Comparison of ENCODE assay signal across 8 cellular contexts in genomic region chr2:47403829-47404228, GRCh38. TPM values are rescaled to one million over a fixed set of nuclear protein-coding genes. Genes with fewer than 3 reads are reported as not detected.
DNase-seq lines count a peak whose midpoint lies in the region; ATAC-seq and TF ChIP-seq lines count a peak whose summit lies in the region.

No MANE protein-coding gene starts in this region.

- H3K4me3 ChIP-seq in BJ (ENCODE audit: low read depth, low read length) (peak overlapping the region; percentile 99), stomach smooth muscle (ENCODE audit: low read length in 2 of 2) (peak overlapping the region; percentile 75 to 95)

- H3K27me3 ChIP-seq in BJ (ENCODE audit: control insufficient read depth, insufficient read depth, low read length) (no peaks in the 10 kb centered on the region), stomach smooth muscle (ENCODE audit: control insufficient read depth in 1 of 2, insufficient read depth in 2 of 2, low read length in 2 of 2) (no peaks in the 10 kb centered on the region)

- CTCF ChIA-PET in BJ (lab: Yijun Ruan, JAX): interaction anchor here (1.5 to 2.1 kb wide), 2 partner anchors 15 to 69 kb away, joined by 4 to 6 read pairs; no protein-coding TSS in a partner anchor

- no peak for DNase-seq in BJ (ENCODE audit: low read depth)
- DNase-seq in HFFc6: no peak
- DNase-seq in iPS-NIHi7 (ENCODE audit: extremely low spot score): peak; percentile 10
- no peak for DNase-seq in SHP77 treated with DMSO at 0.1 percent for 48 hours (lab: John Stamatoyannopoulos, UW)
- DNase-seq in Kasumi-1 (lab: John Stamatoyannopoulos, UW): no peak

- POLR2A ChIA-PET in BJ (lab: Charles Lee): no interaction called here

- H3K27ac Mint-ChIP-seq in HFFc6: peak overlapping the region; percentile 22
- peak overlapping the region; percentile 98 for H3K27ac Mint-ChIP-seq in activated naive CD8-positive, alpha-beta T cell

- peak overlapping the region; percentile 57 to 62 for H3K9ac ChIP-seq in stomach smooth muscle (ENCODE audit: low read length in 2 of 2)

- no peaks in the 10 kb centered on the region for H3K27me3 Mint-ChIP-seq in HFFc6 (ENCODE audit: insufficient read depth)
- H3K27me3 Mint-ChIP-seq in activated naive CD8-positive, alpha-beta T cell: no peaks in the 10 kb centered on the region

- no peaks in the 10 kb centered on the region for H3K9me3 Mint-ChIP-seq in HFFc6
- peaks cover 3% of the 10 kb centered on the region for H3K9me3 Mint-ChIP-seq in activated naive CD8-positive, alpha-beta T cell (ENCODE audit: low read depth)

- peak overlapping the region; percentile 93 for H3K4me3 Mint-ChIP-seq in HFFc6
- peak overlapping the region; percentile 96 for H3K4me3 Mint-ChIP-seq in activated naive CD8-positive, alpha-beta T cell

- H3K36me3 Mint-ChIP-seq in HFFc6 (ENCODE audit: low read depth): peaks cover 18% of the 10 kb centered on the region
- H3K36me3 Mint-ChIP-seq in activated naive CD8-positive, alpha-beta T cell: peaks cover 10% of the 10 kb centered on the region

- H3K36me3 ChIP-seq in BJ (ENCODE audit: control insufficient read depth, insufficient read depth, low read length) (no peaks in the 10 kb centered on the region), stomach smooth muscle (ENCODE audit: control insufficient read depth in 2 of 2, insufficient read depth in 2 of 2, low read length in 2 of 2) (no peaks in the 10 kb centered on the region)

- ATAC-seq in HG03469 (IDR thresholded peaks at IDR 0.05; ENCODE audit: unreplicated experiment): no peak

- TF ChIP-seq CTCF in BJ (IDR thresholded peaks at IDR 0.05; ENCODE audit: insufficient read depth, low read depth, low read length) (no peak), HFFc6 (IDR thresholded peaks at IDR 0.05) (no peak)

- H3K27ac ChIP-seq in stomach smooth muscle (ENCODE audit: low read length): no peak overlapping the region

- peaks cover 20% of the 10 kb centered on the region for H3K4me1 Mint-ChIP-seq in HFFc6 (ENCODE audit: low read depth)
- H3K4me1 Mint-ChIP-seq in activated naive CD8-positive, alpha-beta T cell (ENCODE audit: low read depth): peaks cover 39% of the 10 kb centered on the region

- no peaks in the 10 kb centered on the region for H3K9me3 ChIP-seq in stomach smooth muscle (ENCODE audit: control insufficient read depth in 2 of 2, low read length in 2 of 2)

- H3K4me1 ChIP-seq in stomach smooth muscle (ENCODE audit: control insufficient read depth, insufficient read depth, low read length): peaks cover 13% of the 10 kb centered on the region

RNA-seq across cellular contexts. Expression of gene MSH2, which starts 0.9 kb away (rescaled TPM):
- polyA plus RNA-seq in BJ (2011; rRNA removed): 4.9 and 12.1 TPM in 2 replicates
- polyA minus RNA-seq in BJ (2011; rRNA and poly(A)+ RNA removed): 5.5 and 5.6 TPM in 2 replicates
- 10 to 100 TPM; 14.4 to 22.0 (median 20.5) TPM for total RNA-seq in HFFc6 (2021; fragmentation: NEBNext Ultra II Directional; extraction: Animal tissue kit (Norgen Biotek cat#: 25700))

RNA-seq across cellular contexts. Expression of gene EPCAM, which starts 34.7 kb away (rescaled TPM):
- 0.15 and 0.42 TPM in 2 replicates for polyA plus RNA-seq in BJ (2011; rRNA removed)
- polyA minus RNA-seq in BJ (2011; rRNA and poly(A)+ RNA removed): not detected in 2 replicates
- total RNA-seq in HFFc6 (2021; fragmentation: NEBNext Ultra II Directional; extraction: Animal tissue kit (Norgen Biotek cat#: 25700)): under 1 TPM; 0.21 to 0.74 (median 0.39) TPM
